In genomic region chr3:121836069-121836468, GRCh38 we compare ENCODE assay signal across 9 cellular contexts. TPM values are rescaled to one million over a fixed set of nuclear protein-coding genes. Genes with fewer than 3 reads are reported as not detected.
DNase-seq lines count a peak whose midpoint lies in the region; ATAC-seq and TF ChIP-seq lines count a peak whose summit lies in the region.
"Had no signal": no experiment of that assay in that cellular context is flagged by ENCODE, and none has a peak within 500 bp of the region (broad histone marks: within the 10 kb centered on the region; RNA-seq: fewer than 3 reads in every experiment).

No MANE protein-coding gene starts in this region.

- H3K27me3 ChIP-seq in Karpas-422 (ENCODE audit: low read length) (no peaks in the 10 kb centered on the region), neuron (ENCODE audit: insufficient read depth, low read length) (no peaks in the 10 kb centered on the region)

- no peaks in the 10 kb centered on the region for H4K20me1 ChIP-seq in Karpas-422 (ENCODE audit: insufficient read depth, low read depth, low read length)

- peak overlapping the region; percentile 94 for H3K4me3 ChIP-seq in Karpas-422 (ENCODE audit: low read length)
- peak overlapping the region; percentile 93 for H3K4me3 ChIP-seq in neuron (ENCODE audit: low read length)

- intact Hi-C loops in Calu3 (cut with micrococcal nuclease; ENCODE audit: unreplicated experiment): loop anchor here (10.0 kb wide), 1 partner anchor 291 kb away; the partner anchor contains the start of gene POLQ

- H3K36me3 ChIP-seq in Karpas-422 (ENCODE audit: insufficient read depth, low read length) (peaks cover 39% of the 10 kb centered on the region), neuron (ENCODE audit: insufficient read depth, low read length) (peaks cover 21% of the 10 kb centered on the region)

- H2AFZ ChIP-seq in Karpas-422 (ENCODE audit: low read length) (peak overlapping the region; percentile 32), neuron (ENCODE audit: low read depth, low read length) (no peak overlapping the region)

- TSS peak; percentile 53 for BruUV-seq in Calu3 (replicated peaks; lab: Mats Ljungman, UMichigan)

- no peak for ATAC-seq in activated naive CD8-positive, alpha-beta T cell treated with anti-CD3 and anti-CD28 coated beads, Interleukin-2, amount 10 ng/mL, durations not matched to agents 7 days and 5 days (ENCODE audit: low read depth)

- H3K27ac Mint-ChIP-seq in Calu3 (ENCODE audit: unreplicated experiment): no peak overlapping the region
- peak overlapping the region; percentile 62 for H3K27ac Mint-ChIP-seq in activated naive CD8-positive, alpha-beta T cell treated with anti-CD3 and anti-CD28 coated beads, Interleukin-2, amount 10 ng/mL, durations not matched to agents 7 days and 5 days

- H3K36me3 Mint-ChIP-seq in Calu3 (ENCODE audit: insufficient read depth, unreplicated experiment): peaks cover 20% of the 10 kb centered on the region
- H3K36me3 Mint-ChIP-seq in activated naive CD8-positive, alpha-beta T cell treated with anti-CD3 and anti-CD28 coated beads, Interleukin-2, amount 10 ng/mL, durations not matched to agents 7 days and 5 days: peaks cover 29% of the 10 kb centered on the region

- peak overlapping the region; percentile 89 for H3K27ac ChIP-seq in Karpas-422 (ENCODE audit: low read length)

- CTCF ChIA-PET in Calu3 (lab: Charles Lee): no interaction called here

- peak overlapping the region; percentile 86 for H3K4me3 Mint-ChIP-seq in Calu3 (ENCODE audit: low read depth, unreplicated experiment)
- H3K4me3 Mint-ChIP-seq in activated naive CD8-positive, alpha-beta T cell treated with anti-CD3 and anti-CD28 coated beads, Interleukin-2, amount 10 ng/mL, durations not matched to agents 7 days and 5 days: peak overlapping the region; percentile 95

- peak overlapping the region; percentile 87 for H3K4me2 ChIP-seq in Karpas-422 (ENCODE audit: low read depth, low read length, poor library complexity, severe bottlenecking)

- peak overlapping the region; percentile 91 for H3K9ac ChIP-seq in Karpas-422 (ENCODE audit: low read length)

- H3K9me3 Mint-ChIP-seq in Calu3 (ENCODE audit: low read depth, unreplicated experiment): no peaks in the 10 kb centered on the region
- no peaks in the 10 kb centered on the region for H3K9me3 Mint-ChIP-seq in activated naive CD8-positive, alpha-beta T cell treated with anti-CD3 and anti-CD28 coated beads, Interleukin-2, amount 10 ng/mL, durations not matched to agents 7 days and 5 days

- peaks cover 89% of the 10 kb centered on the region for H3K79me2 ChIP-seq in Karpas-422 (ENCODE audit: low read length)

- H3K4me1 ChIP-seq in Karpas-422 (ENCODE audit: low read length) (peaks cover 32% of the 10 kb centered on the region), neuron (ENCODE audit: insufficient read depth, low read length) (peaks cover 18% of the 10 kb centered on the region)

- peaks cover 12% of the 10 kb centered on the region for H3K4me1 Mint-ChIP-seq in Calu3 (ENCODE audit: low read depth, unreplicated experiment)
- H3K4me1 Mint-ChIP-seq in activated naive CD8-positive, alpha-beta T cell treated with anti-CD3 and anti-CD28 coated beads, Interleukin-2, amount 10 ng/mL, durations not matched to agents 7 days and 5 days: peaks cover 33% of the 10 kb centered on the region

- H3K27me3 Mint-ChIP-seq in Calu3 (ENCODE audit: unreplicated experiment): no peaks in the 10 kb centered on the region
- no peaks in the 10 kb centered on the region for H3K27me3 Mint-ChIP-seq in activated naive CD8-positive, alpha-beta T cell treated with anti-CD3 and anti-CD28 coated beads, Interleukin-2, amount 10 ng/mL, durations not matched to agents 7 days and 5 days

- POLR2A ChIA-PET in activated naive CD8-positive, alpha-beta T cell treated with anti-CD3 and anti-CD28 coated beads, Interleukin-2, amount 10 ng/mL, durations not matched to agents 7 days and 5 days (lab: Charles Lee): no interaction called here

- no peaks in the 10 kb centered on the region for H3K9me2 ChIP-seq in Karpas-422 (replicated peaks; ENCODE audit: insufficient read depth, low read length)

- DNase-seq in Calu3: no peak
- DNase-seq in Karpas-422: peak; percentile 79
- DNase-seq in activated naive CD8-positive, alpha-beta T cell treated with anti-CD3 and anti-CD28 coated beads, Interleukin-2, amount 10 ng/mL, durations not matched to agents 7 days and 5 days: no peak
- no peak for DNase-seq in GM10266 (ENCODE audit: extremely low spot score)
- DNase-seq in HuH-7 (ENCODE audit: low spot score): no peak
- no peak for DNase-seq in dermis blood vessel endothelial cell
- DNase-seq in GM03348 (ENCODE audit: low spot score): no peak
- DNase-seq: posterior cingulate gyrus had no signal

- H3K9me3 ChIP-seq in Karpas-422 (ENCODE audit: low read length): no peaks in the 10 kb centered on the region
- H3K9me3 ChIP-seq in neuron (ENCODE audit: low read length): no peaks in the 10 kb centered on the region

- TF ChIP-seq CTCF in Calu3 (IDR thresholded peaks at IDR 0.05; ENCODE audit: unreplicated experiment): no peak
- TF ChIP-seq CTCF in GM10266 (IDR thresholded peaks at IDR 0.05; ENCODE audit: control insufficient read depth, insufficient read depth, low read depth, missing control alignments): no peak

RNA-seq across cellular contexts. Expression of gene EAF2, which starts 1.1 kb away (rescaled TPM):
- total RNA-seq in Calu3 (2022): 4.7 and 4.9 TPM in 2 replicates
- total RNA-seq in Karpas-422 (2014; rRNA removed; shearing (Covaris generic); ENCODE audit: low replicate concordance): 60.6 and 62.2 TPM in 2 replicates
- 10 to 100 TPM; 11.4 to 13.3 TPM for total RNA-seq in activated naive CD8-positive, alpha-beta T cell treated with anti-CD3 and anti-CD28 coated beads, Interleukin-2, amount 10 ng/mL, durations not matched to agents 7 days and 5 days
- total RNA-seq in dermis blood vessel endothelial cell: 0.93 and 1.5 TPM in 2 replicates

RNA-seq across cellular contexts. Expression of gene IQCB1, which starts 1.2 kb away (rescaled TPM):
- total RNA-seq in Calu3 (2022) (25.0 and 26.7 TPM in 2 replicates), dermis blood vessel endothelial cell (10.6 and 15.5 TPM in 2 replicates)
- 56.3 and 62.8 TPM in 2 replicates for total RNA-seq in Karpas-422 (2014; rRNA removed; shearing (Covaris generic); ENCODE audit: low replicate concordance)
- 10 to 100 TPM; 29.5 to 33.2 TPM for total RNA-seq in activated naive CD8-positive, alpha-beta T cell treated with anti-CD3 and anti-CD28 coated beads, Interleukin-2, amount 10 ng/mL, durations not matched to agents 7 days and 5 days

RNA-seq across cellular contexts. Expression of gene SLC15A2, which starts 58.1 kb away (rescaled TPM):
- total RNA-seq in Calu3 (2022): 4.6 and 10.7 TPM in 2 replicates
- total RNA-seq in Karpas-422 (2014; rRNA removed; shearing (Covaris generic); ENCODE audit: low replicate concordance): 5.6 and 17.3 TPM in 2 replicates
- 1 to 10 TPM; 1.8 to 3.7 TPM for total RNA-seq in activated naive CD8-positive, alpha-beta T cell treated with anti-CD3 and anti-CD28 coated beads, Interleukin-2, amount 10 ng/mL, durations not matched to agents 7 days and 5 days
- 0.33 and 0.34 TPM in 2 replicates for total RNA-seq in dermis blood vessel endothelial cell
